ENCODE assay signal across 15 cellular contexts in the genomic region with DNA sequence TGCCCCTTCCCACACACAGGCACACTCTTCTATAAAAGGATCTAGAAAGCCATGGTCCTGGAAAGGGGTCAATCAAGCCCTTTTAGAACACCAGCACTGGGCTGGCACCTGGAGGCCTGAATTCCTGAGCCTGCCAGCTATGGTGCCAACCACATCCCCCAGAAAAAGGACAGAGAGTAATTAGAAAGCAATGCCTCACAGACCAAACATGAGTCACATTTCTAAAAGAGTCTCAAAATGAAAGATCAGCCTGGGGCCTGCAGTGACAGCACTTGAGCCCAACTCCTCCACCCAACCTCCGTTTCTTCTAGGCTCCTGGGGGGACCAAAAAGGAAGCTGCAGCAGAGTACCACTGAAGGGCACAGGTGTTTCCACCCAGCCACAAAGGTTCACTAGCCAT. TPM values are rescaled to one million over a fixed set of nuclear protein-coding genes. Genes with fewer than 3 reads are reported as not detected.
DNase-seq lines count a peak whose midpoint lies in the region; FAIRE-seq and TF ChIP-seq lines count a peak whose summit lies in the region.
"Had no signal": no experiment of that assay in that cellular context is flagged by ENCODE, and none has a peak within 500 bp of the region (broad histone marks: within the 10 kb centered on the region; RNA-seq: fewer than 3 reads in every experiment).

No MANE protein-coding gene starts in this region.

- no peak for FAIRE-seq in GM12891 (lab: Jason Lieb, UNC)
- FAIRE-seq: K562, pancreas had no signal

- in situ Hi-C loops in ACHN (cut with HindIII; ENCODE audit: low pct_ligation_motif_present, low pct_unique_long_range_greater_than_20kb, low sequenced_read_pairs) = no loop called here

- TF ChIP-seq POLR2A in GM12891 (IDR thresholded peaks at IDR 0.05; ENCODE audit: low read depth, low read length) = no peak

- peak; percentile 38 for DNase-seq in ACHN
- peak; percentile 26 for DNase-seq in HCEC 1CT
- peak; percentile 26 for DNase-seq in SW480 (ENCODE audit: low spot score)
- peak; percentile 66 for DNase-seq in hepatic stellate cell (ENCODE audit: low spot score)
- DNase-seq in GM12891 (ENCODE audit: insufficient read length, low spot score) = no peak
- no peak for DNase-seq in activated gamma-delta T cell (lab: John Stamatoyannopoulos, UW)
- no peak for DNase-seq in activated effector memory CD4-positive, alpha-beta T cell treated with anti-CD3 and anti-CD28 coated beads, Interleukin-2, amount 50 U/mL, for 16 hours
- no peak for DNase-seq in cerebellar nuclear complex (lab: John Stamatoyannopoulos, UW)
- DNase-seq: activated CD4-positive, alpha-beta T cell treated with anti-CD3 and anti-CD28 coated beads for 1 hour; DMS53; effector memory CD4-positive, alpha-beta T cell; islet precursor cell; pancreas; PC-9 had no signal

TF ChIP-seq in GM12891, 5 proteins besides CTCF, POLR2A, EP300 and RAD21:
- TF ChIP-seq POLR2AphosphoS5 (IDR thresholded peaks at IDR 0.05; ENCODE audit: low read depth, low read length) = no peak
- TF ChIP-seq PAX5 (IDR thresholded peaks at IDR 0.05; ENCODE audit: insufficient read depth, low read length, severe bottlenecking) = no peak
- TF ChIP-seq TAF1 (IDR thresholded peaks at IDR 0.05; ENCODE audit: low read depth, low read length) = no peak
- TF ChIP-seq SPI1 (IDR thresholded peaks at IDR 0.05; ENCODE audit: low read depth, low read length) = no peak
- TF ChIP-seq POU2F2 (IDR thresholded peaks at IDR 0.05; ENCODE audit: low read depth, low read length) = no peak
TF ChIP-seq in GM12891: peak in this region for 0.

RNA-seq across cellular contexts. Expression of a gene that starts 14.1 kb away (rescaled TPM):
- 0.33 TPM for polyA plus RNA-seq in GM12891 (2012; ENCODE audit: low read depth, missing spikeins)

Comparison
In these comparisons a context has a peak if more than half of its experiments do, and no peak if none do; other contexts are left out.
1. DNase-seq: peak in ACHN (single experiment), HCEC 1CT (single experiment), SW480 (single experiment) and hepatic stellate cell (single experiment); none in GM12891 (single experiment), activated gamma-delta T cell (single experiment), activated effector memory CD4-positive, alpha-beta T cell treated with anti-CD3 and anti-CD28 coated beads, Interleukin-2, amount 50 U/mL, for 16 hours (single experiment) and cerebellar nuclear complex (0 of 2).